Comparison of ENCODE assay signal across 1 cellular context in the genomic region with DNA sequence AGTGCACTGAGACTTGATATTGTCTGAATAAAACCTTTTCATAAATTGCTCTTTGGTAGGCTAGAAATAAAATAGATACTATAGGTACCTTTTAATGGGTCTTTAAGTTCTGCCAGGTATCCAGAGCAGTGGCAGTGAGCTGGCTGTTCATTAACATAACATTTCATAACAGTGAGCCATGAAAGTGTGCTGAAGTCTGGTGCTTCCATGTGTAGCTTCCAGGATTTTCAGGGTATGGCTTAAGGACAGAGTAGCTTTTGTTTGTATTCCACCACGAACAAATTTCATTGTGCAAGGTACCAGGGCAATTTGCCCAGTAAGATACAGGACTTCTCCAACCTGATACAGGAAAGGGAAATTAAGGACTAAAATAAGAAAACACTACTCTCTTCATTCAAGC.
TF ChIP-seq lines count a peak whose summit lies in the region.

No MANE protein-coding gene starts in this region.

TF ChIP-seq in HepG2, 621 proteins besides CTCF, POLR2A, EP300 and RAD21 (continued from another document and continues in another):
- TF ChIP-seq NCOA2 (CRISPR knock-in tag; IDR thresholded peaks at IDR 0.05) (0 out of 2 replicates have a peak, but pooled peaks have one; percentile 18), CREM (IDR thresholded peaks at IDR 0.05) (0 out of 2 replicates have a peak, but pooled peaks have one; percentile 13), CREM (CRISPR knock-in tag; IDR thresholded peaks at IDR 0.05) (no peak), ZKSCAN5 (CRISPR knock-in tag; IDR thresholded peaks at IDR 0.05) (no peak), ZNF569 (CRISPR knock-in tag; IDR thresholded peaks at IDR 0.05; ENCODE audit: borderline replicate concordance) (no peak), SNRNP70 (IDR thresholded peaks at IDR 0.05; ENCODE audit: low read depth, low read length) (no peak), KDM6A (CRISPR knock-in tag; IDR thresholded peaks at IDR 0.05; ENCODE audit: low read depth) (0 out of 2 replicates have a peak, but pooled peaks have one; percentile 20), ZNF501 (CRISPR knock-in tag; IDR thresholded peaks at IDR 0.05) (no peak), ATF7 (IDR thresholded peaks at IDR 0.05) (no peak), ATF7 (CRISPR knock-in tag; IDR thresholded peaks at IDR 0.05) (no peak), ZNF30 (CRISPR knock-in tag; IDR thresholded peaks at IDR 0.05) (no peak), HHEX (CRISPR knock-in tag; IDR thresholded peaks at IDR 0.05) (no peak), PHF21A (CRISPR knock-in tag; IDR thresholded peaks at IDR 0.05) (no peak), KDM5B (CRISPR knock-in tag; IDR thresholded peaks at IDR 0.05; ENCODE audit: borderline replicate concordance) (no peak), IKZF1 (IDR thresholded peaks at IDR 0.05) (no peak), NFKBIZ (CRISPR knock-in tag; IDR thresholded peaks at IDR 0.05) (no peak), AHR (CRISPR knock-in tag; IDR thresholded peaks at IDR 0.05) (no peak), SOX5 (CRISPR knock-in tag; IDR thresholded peaks at IDR 0.05; ENCODE audit: borderline replicate concordance) (peak; percentile 53; the same call in 1 of the 2 replicates), SOX13 (IDR thresholded peaks at IDR 0.05) (no peak), SOX13 (CRISPR knock-in tag; conservative IDR thresholded peaks at IDR 0.05 in 1 of 2, IDR thresholded peaks at IDR 0.05 in 1 of 2) (peak in 1 of 2 experiments; percentile 54; a peak in 1 of 4 replicates), SRSF9 (IDR thresholded peaks at IDR 0.05; ENCODE audit: borderline replicate concordance, insufficient read depth, low read depth, low read length, poor library complexity, severe bottlenecking) (no peak), NR2F2 (IDR thresholded peaks at IDR 0.05; ENCODE audit: borderline replicate concordance, low read depth) (no peak), ZNF776 (CRISPR knock-in tag; IDR thresholded peaks at IDR 0.05) (no peak), DMAP1 (CRISPR knock-in tag; IDR thresholded peaks at IDR 0.05) (no peak), SP5 (CRISPR knock-in tag; IDR thresholded peaks at IDR 0.05; ENCODE audit: borderline replicate concordance, low read depth) (no peak), ZNF746 (CRISPR knock-in tag; IDR thresholded peaks at IDR 0.05) (no peak), ZNF616 (CRISPR knock-in tag; IDR thresholded peaks at IDR 0.05; ENCODE audit: low read depth) (no peak), ZNF331 (CRISPR knock-in tag; IDR thresholded peaks at IDR 0.05) (peak; percentile 31; the same call in 1 of the 2 replicates), ZNF383 (CRISPR knock-in tag; IDR thresholded peaks at IDR 0.05; ENCODE audit: borderline replicate concordance) (no peak), MZF1 (CRISPR knock-in tag; IDR thresholded peaks at IDR 0.05; ENCODE audit: borderline replicate concordance) (no peak), ZNF101 (CRISPR knock-in tag; IDR thresholded peaks at IDR 0.05; ENCODE audit: borderline replicate concordance, low read depth) (no peak), PHB2 (IDR thresholded peaks at IDR 0.05; ENCODE audit: partially characterized antibody) (no peak), ZNF615 (CRISPR knock-in tag; IDR thresholded peaks at IDR 0.05; ENCODE audit: borderline replicate concordance) (no peak), ZNF670 (CRISPR knock-in tag; IDR thresholded peaks at IDR 0.05; ENCODE audit: borderline replicate concordance) (no peak), HNF4A (CRISPR knock-in tag; IDR thresholded peaks at IDR 0.05) (peak; percentile 26), ZNF232 (CRISPR knock-in tag; IDR thresholded peaks at IDR 0.05; ENCODE audit: borderline replicate concordance) (no peak), HDAC6 (IDR thresholded peaks at IDR 0.05; ENCODE audit: low read depth, low read length) (no peak), NFYC (CRISPR knock-in tag; IDR thresholded peaks at IDR 0.05) (no peak), MIER2 (CRISPR knock-in tag; IDR thresholded peaks at IDR 0.05) (no peak)
- TF ChIP-seq, protein P1, sequence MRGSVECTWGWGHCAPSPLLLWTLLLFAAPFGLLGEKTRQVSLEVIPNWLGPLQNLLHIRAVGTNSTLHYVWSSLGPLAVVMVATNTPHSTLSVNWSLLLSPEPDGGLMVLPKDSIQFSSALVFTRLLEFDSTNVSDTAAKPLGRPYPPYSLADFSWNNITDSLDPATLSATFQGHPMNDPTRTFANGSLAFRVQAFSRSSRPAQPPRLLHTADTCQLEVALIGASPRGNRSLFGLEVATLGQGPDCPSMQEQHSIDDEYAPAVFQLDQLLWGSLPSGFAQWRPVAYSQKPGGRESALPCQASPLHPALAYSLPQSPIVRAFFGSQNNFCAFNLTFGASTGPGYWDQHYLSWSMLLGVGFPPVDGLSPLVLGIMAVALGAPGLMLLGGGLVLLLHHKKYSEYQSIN (CRISPR knock-in tag; IDR thresholded peaks at IDR 0.05; ENCODE audit: borderline replicate concordance): no peak
- TF ChIP-seq, protein P2, sequence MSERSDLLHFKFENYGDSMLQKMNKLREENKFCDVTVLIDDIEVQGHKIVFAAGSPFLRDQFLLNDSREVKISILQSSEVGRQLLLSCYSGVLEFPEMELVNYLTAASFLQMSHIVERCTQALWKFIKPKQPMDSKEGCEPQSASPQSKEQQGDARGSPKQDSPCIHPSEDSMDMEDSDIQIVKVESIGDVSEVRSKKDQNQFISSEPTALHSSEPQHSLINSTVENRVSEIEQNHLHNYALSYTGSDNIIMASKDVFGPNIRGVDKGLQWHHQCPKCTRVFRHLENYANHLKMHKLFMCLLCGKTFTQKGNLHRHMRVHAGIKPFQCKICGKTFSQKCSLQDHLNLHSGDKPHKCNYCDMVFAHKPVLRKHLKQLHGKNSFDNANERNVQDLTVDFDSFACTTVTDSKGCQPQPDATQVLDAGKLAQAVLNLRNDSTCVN (CRISPR knock-in tag; IDR thresholded peaks at IDR 0.05; ENCODE audit: borderline replicate concordance): no peak
- TF ChIP-seq, protein P3, sequence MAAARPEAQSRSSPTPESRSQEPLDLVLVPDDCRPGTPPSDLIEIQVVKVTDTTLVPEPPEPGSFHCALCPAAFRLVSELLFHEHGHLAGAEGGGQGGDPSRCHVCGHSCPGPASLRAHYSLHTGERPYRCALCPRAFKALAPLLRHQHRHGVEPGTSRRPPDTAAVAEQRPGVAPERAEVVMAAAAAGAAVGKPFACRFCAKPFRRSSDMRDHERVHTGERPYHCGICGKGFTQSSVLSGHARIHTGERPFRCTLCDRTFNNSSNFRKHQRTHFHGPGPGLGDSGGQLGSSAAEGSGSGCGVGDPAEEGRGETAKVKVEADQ (CRISPR knock-in tag; IDR thresholded peaks at IDR 0.05; ENCODE audit: borderline replicate concordance): no peak
- TF ChIP-seq, protein P4, sequence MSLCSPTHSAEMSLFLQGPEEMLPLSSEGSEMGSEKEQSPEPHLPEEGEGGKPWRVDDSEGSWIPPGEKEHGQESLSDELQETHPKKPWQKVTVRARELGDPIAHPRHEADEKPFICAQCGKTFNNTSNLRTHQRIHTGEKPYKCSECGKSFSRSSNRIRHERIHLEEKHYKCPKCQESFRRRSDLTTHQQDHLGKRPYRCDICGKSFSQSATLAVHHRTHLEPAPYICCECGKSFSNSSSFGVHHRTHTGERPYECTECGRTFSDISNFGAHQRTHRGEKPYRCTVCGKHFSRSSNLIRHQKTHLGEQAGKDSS (CRISPR knock-in tag; IDR thresholded peaks at IDR 0.05; ENCODE audit: borderline replicate concordance, low read depth): no peak
- TF ChIP-seq, protein P5, sequence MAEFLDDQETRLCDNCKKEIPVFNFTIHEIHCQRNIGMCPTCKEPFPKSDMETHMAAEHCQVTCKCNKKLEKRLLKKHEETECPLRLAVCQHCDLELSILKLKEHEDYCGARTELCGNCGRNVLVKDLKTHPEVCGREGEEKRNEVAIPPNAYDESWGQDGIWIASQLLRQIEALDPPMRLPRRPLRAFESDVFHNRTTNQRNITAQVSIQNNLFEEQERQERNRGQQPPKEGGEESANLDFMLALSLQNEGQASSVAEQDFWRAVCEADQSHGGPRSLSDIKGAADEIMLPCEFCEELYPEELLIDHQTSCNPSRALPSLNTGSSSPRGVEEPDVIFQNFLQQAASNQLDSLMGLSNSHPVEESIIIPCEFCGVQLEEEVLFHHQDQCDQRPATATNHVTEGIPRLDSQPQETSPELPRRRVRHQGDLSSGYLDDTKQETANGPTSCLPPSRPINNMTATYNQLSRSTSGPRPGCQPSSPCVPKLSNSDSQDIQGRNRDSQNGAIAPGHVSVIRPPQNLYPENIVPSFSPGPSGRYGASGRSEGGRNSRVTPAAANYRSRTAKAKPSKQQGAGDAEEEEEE (CRISPR knock-in tag; IDR thresholded peaks at IDR 0.05; ENCODE audit: borderline replicate concordance): no peak
- TF ChIP-seq, protein P6, sequence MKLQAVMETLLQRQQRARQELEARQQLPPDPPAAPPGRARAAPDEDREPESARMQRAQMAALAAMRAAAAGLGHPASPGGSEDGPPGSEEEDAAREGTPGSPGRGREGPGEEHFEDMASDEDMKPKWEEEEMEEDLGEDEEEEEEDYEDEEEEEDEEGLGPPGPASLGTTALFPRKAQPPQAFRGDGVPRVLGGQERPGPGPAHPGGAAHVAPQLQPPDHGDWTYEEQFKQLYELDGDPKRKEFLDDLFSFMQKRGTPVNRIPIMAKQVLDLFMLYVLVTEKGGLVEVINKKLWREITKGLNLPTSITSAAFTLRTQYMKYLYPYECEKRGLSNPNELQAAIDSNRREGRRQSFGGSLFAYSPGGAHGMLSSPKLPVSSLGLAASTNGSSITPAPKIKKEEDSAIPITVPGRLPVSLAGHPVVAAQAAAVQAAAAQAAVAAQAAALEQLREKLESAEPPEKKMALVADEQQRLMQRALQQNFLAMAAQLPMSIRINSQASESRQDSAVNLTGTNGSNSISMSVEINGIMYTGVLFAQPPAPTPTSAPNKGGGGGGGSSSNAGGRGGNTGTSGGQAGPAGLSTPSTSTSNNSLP (IDR thresholded peaks at IDR 0.05; ENCODE audit: low read depth, low read length): 0 out of 2 replicates have a peak, but pooled peaks have one; percentile 35
- TF ChIP-seq, protein P7, sequence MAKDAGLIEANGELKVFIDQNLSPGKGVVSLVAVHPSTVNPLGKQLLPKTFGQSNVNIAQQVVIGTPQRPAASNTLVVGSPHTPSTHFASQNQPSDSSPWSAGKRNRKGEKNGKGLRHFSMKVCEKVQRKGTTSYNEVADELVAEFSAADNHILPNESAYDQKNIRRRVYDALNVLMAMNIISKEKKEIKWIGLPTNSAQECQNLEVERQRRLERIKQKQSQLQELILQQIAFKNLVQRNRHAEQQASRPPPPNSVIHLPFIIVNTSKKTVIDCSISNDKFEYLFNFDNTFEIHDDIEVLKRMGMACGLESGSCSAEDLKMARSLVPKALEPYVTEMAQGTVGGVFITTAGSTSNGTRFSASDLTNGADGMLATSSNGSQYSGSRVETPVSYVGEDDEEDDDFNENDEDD (CRISPR knock-in tag; IDR thresholded peaks at IDR 0.05; ENCODE audit: borderline replicate concordance): no peak
- TF ChIP-seq, protein P8, sequence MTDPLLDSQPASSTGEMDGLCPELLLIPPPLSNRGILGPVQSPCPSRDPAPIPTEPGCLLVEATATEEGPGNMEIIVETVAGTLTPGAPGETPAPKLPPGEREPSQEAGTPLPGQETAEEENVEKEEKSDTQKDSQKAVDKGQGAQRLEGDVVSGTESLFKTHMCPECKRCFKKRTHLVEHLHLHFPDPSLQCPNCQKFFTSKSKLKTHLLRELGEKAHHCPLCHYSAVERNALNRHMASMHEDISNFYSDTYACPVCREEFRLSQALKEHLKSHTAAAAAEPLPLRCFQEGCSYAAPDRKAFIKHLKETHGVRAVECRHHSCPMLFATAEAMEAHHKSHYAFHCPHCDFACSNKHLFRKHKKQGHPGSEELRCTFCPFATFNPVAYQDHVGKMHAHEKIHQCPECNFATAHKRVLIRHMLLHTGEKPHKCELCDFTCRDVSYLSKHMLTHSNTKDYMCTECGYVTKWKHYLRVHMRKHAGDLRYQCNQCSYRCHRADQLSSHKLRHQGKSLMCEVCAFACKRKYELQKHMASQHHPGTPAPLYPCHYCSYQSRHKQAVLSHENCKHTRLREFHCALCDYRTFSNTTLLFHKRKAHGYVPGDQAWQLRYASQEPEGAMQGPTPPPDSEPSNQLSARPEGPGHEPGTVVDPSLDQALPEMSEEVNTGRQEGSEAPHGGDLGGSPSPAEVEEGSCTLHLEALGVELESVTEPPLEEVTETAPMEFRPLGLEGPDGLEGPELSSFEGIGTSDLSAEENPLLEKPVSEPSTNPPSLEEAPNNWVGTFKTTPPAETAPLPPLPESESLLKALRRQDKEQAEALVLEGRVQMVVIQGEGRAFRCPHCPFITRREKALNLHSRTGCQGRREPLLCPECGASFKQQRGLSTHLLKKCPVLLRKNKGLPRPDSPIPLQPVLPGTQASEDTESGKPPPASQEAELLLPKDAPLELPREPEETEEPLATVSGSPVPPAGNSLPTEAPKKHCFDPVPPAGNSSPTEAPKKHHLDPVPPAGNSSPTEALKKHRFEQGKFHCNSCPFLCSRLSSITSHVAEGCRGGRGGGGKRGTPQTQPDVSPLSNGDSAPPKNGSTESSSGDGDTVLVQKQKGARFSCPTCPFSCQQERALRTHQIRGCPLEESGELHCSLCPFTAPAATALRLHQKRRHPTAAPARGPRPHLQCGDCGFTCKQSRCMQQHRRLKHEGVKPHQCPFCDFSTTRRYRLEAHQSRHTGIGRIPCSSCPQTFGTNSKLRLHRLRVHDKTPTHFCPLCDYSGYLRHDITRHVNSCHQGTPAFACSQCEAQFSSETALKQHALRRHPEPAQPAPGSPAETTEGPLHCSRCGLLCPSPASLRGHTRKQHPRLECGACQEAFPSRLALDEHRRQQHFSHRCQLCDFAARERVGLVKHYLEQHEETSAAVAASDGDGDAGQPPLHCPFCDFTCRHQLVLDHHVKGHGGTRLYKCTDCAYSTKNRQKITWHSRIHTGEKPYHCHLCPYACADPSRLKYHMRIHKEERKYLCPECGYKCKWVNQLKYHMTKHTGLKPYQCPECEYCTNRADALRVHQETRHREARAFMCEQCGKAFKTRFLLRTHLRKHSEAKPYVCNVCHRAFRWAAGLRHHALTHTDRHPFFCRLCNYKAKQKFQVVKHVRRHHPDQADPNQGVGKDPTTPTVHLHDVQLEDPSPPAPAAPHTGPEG (CRISPR knock-in tag; IDR thresholded peaks at IDR 0.05): no peak
- TF ChIP-seq, protein P9, sequence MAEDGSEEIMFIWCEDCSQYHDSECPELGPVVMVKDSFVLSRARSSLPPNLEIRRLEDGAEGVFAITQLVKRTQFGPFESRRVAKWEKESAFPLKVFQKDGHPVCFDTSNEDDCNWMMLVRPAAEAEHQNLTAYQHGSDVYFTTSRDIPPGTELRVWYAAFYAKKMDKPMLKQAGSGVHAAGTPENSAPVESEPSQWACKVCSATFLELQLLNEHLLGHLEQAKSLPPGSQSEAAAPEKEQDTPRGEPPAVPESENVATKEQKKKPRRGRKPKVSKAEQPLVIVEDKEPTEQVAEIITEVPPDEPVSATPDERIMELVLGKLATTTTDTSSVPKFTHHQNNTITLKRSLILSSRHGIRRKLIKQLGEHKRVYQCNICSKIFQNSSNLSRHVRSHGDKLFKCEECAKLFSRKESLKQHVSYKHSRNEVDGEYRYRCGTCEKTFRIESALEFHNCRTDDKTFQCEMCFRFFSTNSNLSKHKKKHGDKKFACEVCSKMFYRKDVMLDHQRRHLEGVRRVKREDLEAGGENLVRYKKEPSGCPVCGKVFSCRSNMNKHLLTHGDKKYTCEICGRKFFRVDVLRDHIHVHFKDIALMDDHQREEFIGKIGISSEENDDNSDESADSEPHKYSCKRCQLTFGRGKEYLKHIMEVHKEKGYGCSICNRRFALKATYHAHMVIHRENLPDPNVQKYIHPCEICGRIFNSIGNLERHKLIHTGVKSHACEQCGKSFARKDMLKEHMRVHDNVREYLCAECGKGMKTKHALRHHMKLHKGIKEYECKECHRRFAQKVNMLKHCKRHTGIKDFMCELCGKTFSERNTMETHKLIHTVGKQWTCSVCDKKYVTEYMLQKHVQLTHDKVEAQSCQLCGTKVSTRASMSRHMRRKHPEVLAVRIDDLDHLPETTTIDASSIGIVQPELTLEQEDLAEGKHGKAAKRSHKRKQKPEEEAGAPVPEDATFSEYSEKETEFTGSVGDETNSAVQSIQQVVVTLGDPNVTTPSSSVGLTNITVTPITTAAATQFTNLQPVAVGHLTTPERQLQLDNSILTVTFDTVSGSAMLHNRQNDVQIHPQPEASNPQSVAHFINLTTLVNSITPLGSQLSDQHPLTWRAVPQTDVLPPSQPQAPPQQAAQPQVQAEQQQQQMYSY (CRISPR knock-in tag; IDR thresholded peaks at IDR 0.05): no peak
